Comparison of ENCODE assay signal across 1 cellular context in the genomic region with DNA sequence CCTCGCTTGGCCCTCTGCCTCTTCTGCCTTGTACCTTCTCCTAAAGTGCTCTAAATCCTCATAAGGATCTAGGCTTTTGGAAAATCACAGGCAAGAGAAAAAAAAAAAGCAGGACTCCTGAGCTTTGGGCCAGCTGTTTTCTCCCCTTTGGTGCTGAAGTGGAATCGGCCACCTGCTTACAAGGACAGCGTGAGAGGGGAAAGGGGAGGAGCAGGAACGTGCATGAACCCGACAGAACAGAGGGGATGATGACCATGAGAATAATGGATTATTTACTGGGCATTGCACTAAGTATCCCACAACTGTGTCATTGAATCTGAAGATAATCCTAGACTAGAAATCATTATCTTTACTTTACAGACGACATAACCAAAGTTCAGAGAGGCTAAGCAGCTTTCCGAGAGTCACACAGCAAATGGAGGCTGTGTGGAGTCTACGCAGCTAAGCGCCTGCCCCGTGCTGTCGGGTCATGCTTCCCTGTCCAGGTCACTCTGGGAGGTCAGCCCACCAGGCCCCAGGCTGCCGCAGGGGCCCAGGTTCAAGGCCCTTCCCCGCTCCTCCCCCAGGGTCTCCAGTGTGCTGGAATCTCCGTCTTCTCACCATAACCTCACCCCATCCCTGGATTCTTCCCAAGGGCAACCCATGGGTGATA.
A peak's percentile ranks its signal among the peaks of the same experiment; 100 is the strongest.
TF ChIP-seq lines count a peak whose summit lies in the region.

No MANE protein-coding gene starts in this region.

TF ChIP-seq in H1, 55 proteins besides CTCF, POLR2A, EP300 and RAD21:
- TF ChIP-seq TBP (IDR thresholded peaks at IDR 0.05; ENCODE audit: low read depth, low read length) (no peak), EGR1 (IDR thresholded peaks at IDR 0.05; ENCODE audit: borderline replicate concordance, low read depth, low read length) (no peak), KDM1A (IDR thresholded peaks at IDR 0.05; ENCODE audit: borderline replicate concordance, low read length) (peak; percentile 81; the same call in 1 of the 2 replicates), RNF2 (IDR thresholded peaks at IDR 0.05; ENCODE audit: borderline replicate concordance, low read depth, low read length, missing control alignments, poor library complexity, severe bottlenecking) (no peak), ASH2L (IDR thresholded peaks at IDR 0.05; ENCODE audit: low read length) (no peak), SIN3A (conservative IDR thresholded peaks at IDR 0.05 in 1 of 2, IDR thresholded peaks at IDR 0.05 in 1 of 2; ENCODE audit: low read depth in 1 of 2, low read length in 2 of 2) (no peak), JUN (IDR thresholded peaks at IDR 0.05; ENCODE audit: low read depth, low read length) (no peak), CREB1 (IDR thresholded peaks at IDR 0.05) (no peak), CEBPB (IDR thresholded peaks at IDR 0.05; ENCODE audit: low read depth, low read length) (no peak), POU5F1 (IDR thresholded peaks at IDR 0.05; ENCODE audit: low read depth, low read length) (no peak), CBX5 (IDR thresholded peaks at IDR 0.05; ENCODE audit: low read depth, low read length) (no peak), HDAC2 (IDR thresholded peaks at IDR 0.05; ENCODE audit: borderline replicate concordance in 1 of 2, low read depth in 2 of 2, low read length in 2 of 2) (0 out of 4 replicates have a peak, but pooled peaks of 1 of the 2 experiments have one; percentile 54), ZNF274 (IDR thresholded peaks at IDR 0.05; ENCODE audit: borderline replicate concordance, extremely low read depth, low read length) (no peak), GTF2F1 (IDR thresholded peaks at IDR 0.05; ENCODE audit: borderline replicate concordance, low read depth, low read length) (no peak), TEAD4 (IDR thresholded peaks at IDR 0.05; ENCODE audit: low read depth, low read length) (no peak), SIX5 (IDR thresholded peaks at IDR 0.05; ENCODE audit: low read depth, low read length) (no peak), SP4 (IDR thresholded peaks at IDR 0.05; ENCODE audit: low read length) (no peak), FOSL1 (IDR thresholded peaks at IDR 0.05; ENCODE audit: insufficient read depth, low read depth, low read length) (no peak)
TF ChIP-seq in H1: peak in this region for 2.
